Comparison of ENCODE assay signal across 2 cellular contexts in genomic region chr17:50631195-50631907, GRCh38.
TF ChIP-seq lines count a peak whose summit lies in the region.

No MANE protein-coding gene starts in this region.

TF ChIP-seq in GM12878, 131 proteins besides CTCF, POLR2A, EP300 and RAD21 (continues in another document):
- TF ChIP-seq POU2F2 (IDR thresholded peaks at IDR 0.05; ENCODE audit: borderline replicate concordance, low read depth, low read length) (no peak), GABPA (IDR thresholded peaks at IDR 0.05; ENCODE audit: low read depth) (no peak), ESRRA (IDR thresholded peaks at IDR 0.05; ENCODE audit: low read length) (no peak), HSF1 (IDR thresholded peaks at IDR 0.05; ENCODE audit: low read depth, low read length) (no peak), MLLT1 (IDR thresholded peaks at IDR 0.05) (no peak), FOS (IDR thresholded peaks at IDR 0.05; ENCODE audit: borderline replicate concordance, extremely low read depth, insufficient read length) (no peak), RB1 (IDR thresholded peaks at IDR 0.05; ENCODE audit: borderline replicate concordance) (no peak), MEF2A (IDR thresholded peaks at IDR 0.05; ENCODE audit: insufficient read depth, low read depth, low read length) (no peak), EGR1 (IDR thresholded peaks at IDR 0.05; ENCODE audit: borderline replicate concordance in 1 of 2, low read depth in 2 of 2, low read length in 2 of 2) (no peak), ATF2 (IDR thresholded peaks at IDR 0.05; ENCODE audit: low read length) (no peak), PKNOX1 (IDR thresholded peaks at IDR 0.05) (no peak), ZZZ3 (IDR thresholded peaks at IDR 0.05; ENCODE audit: control insufficient read depth, insufficient read length, low read depth) (no peak), SREBF2 (IDR thresholded peaks at IDR 0.05; ENCODE audit: low read length) (no peak), SPI1 (IDR thresholded peaks at IDR 0.05; ENCODE audit: borderline replicate concordance, insufficient read depth, low read depth, low read length) (no peak), BCLAF1 (IDR thresholded peaks at IDR 0.05) (no peak), USF1 (IDR thresholded peaks at IDR 0.05; ENCODE audit: borderline replicate concordance, extremely low read length, insufficient read depth, low read depth, low read length) (no peak)

TF ChIP-seq in neural cell, 6 proteins besides CTCF, POLR2A, EP300 and RAD21:
- TF ChIP-seq REST (IDR thresholded peaks at IDR 0.05; ENCODE audit: borderline replicate concordance), result peak; percentile 64
- no peak for TF ChIP-seq SMC3 (conservative IDR thresholded peaks at IDR 0.05; ENCODE audit: poor library complexity)
- TF ChIP-seq POLR2AphosphoS5 (IDR thresholded peaks at IDR 0.05), result peak; percentile 58
- TF ChIP-seq EZH2 (IDR thresholded peaks at IDR 0.05; ENCODE audit: borderline replicate concordance, insufficient read depth, low read length, poor library complexity, severe bottlenecking), result no peak
- peak; percentile 29 for TF ChIP-seq TAF1 (IDR thresholded peaks at IDR 0.05; ENCODE audit: low read depth)
- no peak for TF ChIP-seq MXI1 (conservative IDR thresholded peaks at IDR 0.05; ENCODE audit: poor library complexity, severe bottlenecking)
TF ChIP-seq in neural cell: peak in this region for 3.
